16 cellular contexts compared by ENCODE assay signal in the genomic region with DNA sequence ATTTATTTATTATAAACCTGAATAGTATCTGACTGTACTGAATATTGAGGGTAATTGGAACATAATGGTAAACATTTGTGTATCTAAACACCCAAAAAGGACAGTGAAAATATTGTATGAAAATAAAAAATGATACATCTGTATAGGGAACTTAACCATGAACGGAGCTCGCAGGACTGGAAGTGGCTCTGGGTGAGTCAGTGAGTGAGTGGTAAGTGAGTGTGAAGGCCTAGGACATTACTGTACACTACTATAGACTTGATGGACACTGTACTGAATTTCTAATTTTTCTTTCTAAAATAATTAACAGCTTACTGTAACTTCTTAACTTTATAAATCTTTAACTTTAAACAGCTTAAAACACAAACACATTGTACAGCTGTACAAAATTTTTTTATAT.
"Had no signal": no experiment of that assay in that cellular context is flagged by ENCODE, and none has a peak within 500 bp of the region (broad histone marks: within the 10 kb centered on the region; RNA-seq: fewer than 3 reads in every experiment).

No MANE protein-coding gene starts in this region.

- H3K4me3 ChIP-seq: upper lobe of left lung had no signal

- H3K27ac ChIP-seq: upper lobe of left lung, VCaP had no signal

- H3K4me1 Mint-ChIP-seq: activated CD4-positive, alpha-beta memory T cell treated with anti-CD3 and anti-CD28 coated beads, Interleukin-2, amount 10 ng/mL, durations not matched to agents 7 days and 5 days; activated naive CD8-positive, alpha-beta T cell treated with anti-CD3 and anti-CD28 coated beads, Interleukin-2, amount 10 ng/mL, durations not matched to agents 7 days and 5 days; memory B cell; nephron had no signal

- H3K36me3 Mint-ChIP-seq: activated naive CD8-positive, alpha-beta T cell treated with anti-CD3 and anti-CD28 coated beads, Interleukin-2, amount 10 ng/mL, durations not matched to agents 7 days and 5 days; memory B cell had no signal

- H3K4me1 ChIP-seq: upper lobe of left lung had no signal

- H3K27ac Mint-ChIP-seq: activated CD4-positive, alpha-beta memory T cell treated with anti-CD3 and anti-CD28 coated beads, Interleukin-2, amount 10 ng/mL, durations not matched to agents 7 days and 5 days; activated naive CD8-positive, alpha-beta T cell treated with anti-CD3 and anti-CD28 coated beads, Interleukin-2, amount 10 ng/mL, durations not matched to agents 7 days and 5 days; dendritic cell treated with granulocyte-macrophage colony-stimulating factor and Interleukin-4, amounts not matched to agents 40 ng/mL and 50 ng/mL, for 4 days; effector memory CD8-positive, alpha-beta T cell; memory B cell; nephron had no signal

- H3K27me3 Mint-ChIP-seq: activated CD4-positive, alpha-beta memory T cell treated with anti-CD3 and anti-CD28 coated beads, Interleukin-2, amount 10 ng/mL, durations not matched to agents 7 days and 5 days; dendritic cell treated with granulocyte-macrophage colony-stimulating factor and Interleukin-4, amounts not matched to agents 40 ng/mL and 50 ng/mL, for 4 days; effector memory CD8-positive, alpha-beta T cell; memory B cell had no signal

- H3K36me3 ChIP-seq: upper lobe of left lung had no signal

- FAIRE-seq: islet of Langerhans had no signal

- H3K27me3 ChIP-seq: upper lobe of left lung had no signal

- DNase-seq: activated CD4-positive, alpha-beta memory T cell treated with anti-CD3 and anti-CD28 coated beads, Interleukin-2, amount 10 ng/mL, durations not matched to agents 7 days and 5 days; activated naive CD8-positive, alpha-beta T cell treated with anti-CD3 and anti-CD28 coated beads, Interleukin-2, amount 10 ng/mL, durations not matched to agents 7 days and 5 days; effector memory CD8-positive, alpha-beta T cell; erythroblast; foreskin fibroblast; head of caudate nucleus; stimulated activated CD4-positive, alpha-beta T cell treated with anti-CD3 and anti-CD28 coated beads, Interleukin-2, amount 100 ng/mL, for 48 hours; stimulated activated naive CD4-positive, alpha-beta T cell treated with Interleukin-2 at 50 U/mL for 16 hours; T-helper 1 cell; upper lobe of left lung had no signal

- H3K4me3 Mint-ChIP-seq: activated CD4-positive, alpha-beta memory T cell treated with anti-CD3 and anti-CD28 coated beads, Interleukin-2, amount 10 ng/mL, durations not matched to agents 7 days and 5 days; activated naive CD8-positive, alpha-beta T cell treated with anti-CD3 and anti-CD28 coated beads, Interleukin-2, amount 10 ng/mL, durations not matched to agents 7 days and 5 days; dendritic cell treated with granulocyte-macrophage colony-stimulating factor and Interleukin-4, amounts not matched to agents 40 ng/mL and 50 ng/mL, for 4 days; effector memory CD8-positive, alpha-beta T cell; memory B cell; nephron had no signal

- H3K9me3 ChIP-seq: upper lobe of left lung had no signal

- ATAC-seq: effector memory CD8-positive, alpha-beta T cell; left lobe of liver had no signal
